ENCODE assay signal across 9 cellular contexts in genomic region chr5:109656829-109657228, GRCh38. TPM values are rescaled to one million over a fixed set of nuclear protein-coding genes. Genes with fewer than 3 reads are reported as not detected.
A peak's percentile ranks its signal among the peaks of the same experiment; 100 is the strongest.
DNase-seq lines count a peak whose midpoint lies in the region; ATAC-seq and TF ChIP-seq lines count a peak whose summit lies in the region.
"Had no signal": no experiment of that assay in that cellular context is flagged by ENCODE, and none has a peak within 500 bp of the region (broad histone marks: within the 10 kb centered on the region; RNA-seq: fewer than 3 reads in every experiment).

No MANE protein-coding gene starts in this region.

- H3K27me3 Mint-ChIP-seq in activated CD4-positive, alpha-beta T cell treated with anti-CD3 and anti-CD28 coated beads for 36 hours, result peaks cover 18% of the 10 kb centered on the region
- H3K27me3 Mint-ChIP-seq in endothelial cell (ENCODE audit: unreplicated experiment), result no peaks in the 10 kb centered on the region

- peak overlapping the region; percentile 16 for H3K27ac Mint-ChIP-seq in activated CD4-positive, alpha-beta T cell treated with anti-CD3 and anti-CD28 coated beads for 36 hours
- H3K27ac Mint-ChIP-seq in endothelial cell (ENCODE audit: unreplicated experiment), result peak overlapping the region; percentile 72

- no peak for TF ChIP-seq EP300 in ovary (IDR thresholded peaks at IDR 0.05)

- H3K4me3 ChIP-seq in neutrophil (ENCODE audit: low read depth in 1 of 2, low read length in 1 of 2) (peak overlapping the region; percentile 7 to 43), ovary (no peak overlapping the region)
- H3K4me3 ChIP-seq: A549 had no signal

- H3K9me3 Mint-ChIP-seq in activated CD4-positive, alpha-beta T cell treated with anti-CD3 and anti-CD28 coated beads for 36 hours (ENCODE audit: low read depth), result no peaks in the 10 kb centered on the region
- H3K9me3 Mint-ChIP-seq in endothelial cell (ENCODE audit: unreplicated experiment), result no peaks in the 10 kb centered on the region

- peaks cover 33 to 40% of the 10 kb centered on the region in 2 experiments for H3K4me1 ChIP-seq in neutrophil (ENCODE audit: control insufficient read depth in 1 of 2, insufficient read depth in 1 of 2, low read depth in 1 of 2, low read length in 1 of 2)
- no peaks in the 10 kb centered on the region for H3K4me1 ChIP-seq in ovary (ENCODE audit: insufficient read depth)
- H3K4me1 ChIP-seq: A549 had no signal

- TF ChIP-seq CTCF in endothelial cell (IDR thresholded peaks at IDR 0.05; ENCODE audit: unreplicated experiment) (no peak), neutrophil (IDR thresholded peaks at IDR 0.05) (no peak), ovary (IDR thresholded peaks at IDR 0.05) (no peak)

- TF ChIP-seq POLR2A in ovary (IDR thresholded peaks at IDR 0.05), result no peak

- peak; percentile 72 for ATAC-seq in activated CD4-positive, alpha-beta T cell treated with anti-CD3 and anti-CD28 coated beads for 36 hours
- ATAC-seq in GM21737 (IDR thresholded peaks at IDR 0.05; ENCODE audit: unreplicated experiment) (no peak), GM18867 (IDR thresholded peaks at IDR 0.05; ENCODE audit: unreplicated experiment) (no peak)
- ATAC-seq: A549 had no signal

- POLR2A ChIA-PET in activated CD4-positive, alpha-beta T cell treated with anti-CD3 and anti-CD28 coated beads for 36 hours (lab: Charles Lee), result interaction anchor here (0.7 kb wide), 1 partner anchor 1082 kb away, joined by 3 read pairs; the partner anchor contains the start of gene SLC25A46

- intact Hi-C loops in activated CD4-positive, alpha-beta T cell treated with anti-CD3 and anti-CD28 coated beads for 36 hours (cut with DNase I, micrococcal nuclease), result no loop called here
- intact Hi-C loops in ovary (cut with DNase I), result no loop called here

- 71 to 82% (median 74%) methylated on average over 4 of the region's 4 CpGs for WGBS in ovary, 3 donors

- H3K4me1 Mint-ChIP-seq in activated CD4-positive, alpha-beta T cell treated with anti-CD3 and anti-CD28 coated beads for 36 hours, result peaks cover 32% of the 10 kb centered on the region
- H3K4me1 Mint-ChIP-seq in endothelial cell (ENCODE audit: unreplicated experiment), result peaks cover 5% of the 10 kb centered on the region

- H3K27me3 ChIP-seq in neutrophil (no peaks in the 10 kb centered on the region), ovary (no peaks in the 10 kb centered on the region)

- no peaks in the 10 kb centered on the region for H3K9me3 ChIP-seq in neutrophil
- no peaks in the 10 kb centered on the region for H3K9me3 ChIP-seq in ovary
- H3K9me3 ChIP-seq: A549 had no signal

- H3K36me3 ChIP-seq in neutrophil (no peaks in the 10 kb centered on the region), ovary (no peaks in the 10 kb centered on the region)

- CTCF ChIA-PET in activated CD4-positive, alpha-beta T cell treated with anti-CD3 and anti-CD28 coated beads for 36 hours (lab: Charles Lee), result no interaction called here

- H3K27ac ChIP-seq in neutrophil (peak overlapping the region; percentile 90), ovary (no peak overlapping the region)
- H3K27ac ChIP-seq: A549 had no signal

- DNase-seq in activated gamma-delta T cell treated with Interleukin-2 at 50 U/mL for 16 hours (peak; percentile 3), activated gamma-delta T cell (lab: John Stamatoyannopoulos, UW) (no peak), endothelial cell (ENCODE audit: low spot score) (peak; percentile 10), ovary (no peak)
- DNase-seq in activated CD4-positive, alpha-beta T cell treated with anti-CD3 and anti-CD28 coated beads for 36 hours, result peak; percentile 70

- no peak overlapping the region for H3K4me3 Mint-ChIP-seq in activated CD4-positive, alpha-beta T cell treated with anti-CD3 and anti-CD28 coated beads for 36 hours
- no peak overlapping the region for H3K4me3 Mint-ChIP-seq in endothelial cell (ENCODE audit: unreplicated experiment)

- no peaks in the 10 kb centered on the region for H3K36me3 Mint-ChIP-seq in activated CD4-positive, alpha-beta T cell treated with anti-CD3 and anti-CD28 coated beads for 36 hours (ENCODE audit: low read depth)
- no peaks in the 10 kb centered on the region for H3K36me3 Mint-ChIP-seq in endothelial cell (ENCODE audit: low read depth, unreplicated experiment)

RNA-seq across cellular contexts. Expression of gene MAN2A1, which starts 32.9 kb away (rescaled TPM):
- total RNA-seq in activated CD4-positive, alpha-beta T cell treated with anti-CD3 and anti-CD28 coated beads for 36 hours, result 10 to 100 TPM; 33.4 to 33.6 TPM
- total RNA-seq in endothelial cell (ENCODE audit: unreplicated experiment) (83.6 TPM), ovary (10 to 100 TPM; 25.1 to 56.5 (median 34.1) TPM)
- 10 to 100 TPM; 10.7 to 28.1 TPM for polyA plus RNA-seq in ovary

Comparison
In these comparisons a context has a peak if more than half of its experiments do, and no peak if none do; other contexts are left out.
1. DNase-seq: peak in activated gamma-delta T cell treated with Interleukin-2 at 50 U/mL for 16 hours (single experiment), activated CD4-positive, alpha-beta T cell treated with anti-CD3 and anti-CD28 coated beads for 36 hours (single experiment) and endothelial cell (single experiment); none in activated gamma-delta T cell (single experiment) and ovary (0 of 5).